1 cellular context compared by ENCODE assay signal in the genomic region with DNA sequence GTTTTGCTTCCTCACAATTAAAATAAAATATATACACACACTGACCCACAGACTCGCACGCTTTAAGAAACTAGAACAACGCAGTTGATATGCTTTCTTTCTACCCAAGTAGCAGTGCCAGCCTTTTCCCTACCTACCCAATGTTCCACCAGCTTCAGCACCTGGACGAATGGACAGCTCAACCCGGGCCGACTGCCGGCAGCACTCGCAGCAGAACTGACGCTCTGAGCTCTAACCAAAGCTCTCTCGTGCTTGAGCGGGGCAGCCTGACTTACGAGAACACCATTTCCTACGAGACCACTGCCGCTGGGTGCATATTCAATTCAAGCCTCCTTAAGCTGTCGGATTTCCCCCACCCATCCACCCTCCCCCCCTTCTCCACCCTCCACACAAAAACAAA.
TF ChIP-seq lines count a peak whose summit lies in the region.

No MANE protein-coding gene starts in this region.

TF ChIP-seq in SK-N-SH, 30 proteins besides CTCF, POLR2A, EP300 and RAD21 (continued from another document):
- TF ChIP-seq, protein P1, sequence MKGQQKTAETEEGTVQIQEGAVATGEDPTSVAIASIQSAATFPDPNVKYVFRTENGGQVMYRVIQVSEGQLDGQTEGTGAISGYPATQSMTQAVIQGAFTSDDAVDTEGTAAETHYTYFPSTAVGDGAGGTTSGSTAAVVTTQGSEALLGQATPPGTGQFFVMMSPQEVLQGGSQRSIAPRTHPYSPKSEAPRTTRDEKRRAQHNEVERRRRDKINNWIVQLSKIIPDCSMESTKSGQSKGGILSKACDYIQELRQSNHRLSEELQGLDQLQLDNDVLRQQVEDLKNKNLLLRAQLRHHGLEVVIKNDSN (IDR thresholded peaks at IDR 0.05; ENCODE audit: borderline replicate concordance, low read depth): no peak
- TF ChIP-seq EZH2phosphoT487 (IDR thresholded peaks at IDR 0.05; ENCODE audit: borderline replicate concordance, low read depth): no peak
- peak; percentile 77; the same call in 1 of the 2 replicates for TF ChIP-seq TAF1 (IDR thresholded peaks at IDR 0.05; ENCODE audit: borderline replicate concordance, low read depth, low read length)
